8 cellular contexts compared by ENCODE assay signal in the genomic region with DNA sequence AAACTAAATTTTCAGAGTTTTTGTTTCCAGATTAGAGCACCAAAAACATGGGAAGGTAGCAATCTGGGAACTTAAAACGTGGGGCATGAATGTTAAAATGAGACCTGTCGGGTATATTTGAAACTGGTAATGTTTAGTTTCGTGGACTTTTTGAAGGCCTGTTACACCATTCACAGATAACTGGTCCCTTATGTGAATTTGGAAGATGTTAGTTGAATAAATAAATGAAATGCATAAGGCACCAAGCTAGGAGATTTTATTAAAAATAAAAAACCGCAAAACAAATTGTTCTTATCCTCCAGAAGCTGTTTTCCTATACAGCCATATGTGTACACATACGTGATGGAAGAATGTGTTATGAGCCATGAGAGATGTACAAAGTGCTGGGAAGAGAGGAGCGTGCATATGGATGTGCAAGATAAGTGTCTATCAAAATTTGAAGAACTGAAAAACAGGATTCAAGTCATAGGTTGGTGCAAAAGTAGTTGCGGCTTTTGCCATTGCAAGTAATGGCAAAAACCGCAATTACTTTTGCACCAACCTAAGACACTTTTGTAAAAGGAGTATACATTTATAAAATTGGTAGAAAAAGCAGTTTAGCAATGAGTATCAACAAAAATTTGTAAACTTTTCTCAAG. TPM values are rescaled to one million over a fixed set of nuclear protein-coding genes. Genes with fewer than 3 reads are reported as not detected.
DNase-seq lines count a peak whose midpoint lies in the region; TF ChIP-seq lines count a peak whose summit lies in the region.

No MANE protein-coding gene starts in this region.

- no peak for TF ChIP-seq CTCF in Peyer's patch (IDR thresholded peaks at IDR 0.05)
- no peak for TF ChIP-seq CTCF in endodermal cell (conservative IDR thresholded peaks at IDR 0.05)
- no peak for TF ChIP-seq CTCF in osteoblast (IDR thresholded peaks at IDR 0.05; ENCODE audit: extremely low read depth, low read depth, low read length)

- H3K36me3 ChIP-seq in Peyer's patch (no peaks in the 10 kb centered on the region), endodermal cell (ENCODE audit: control insufficient read depth, insufficient read depth, low read length) (no peaks in the 10 kb centered on the region), osteoblast (ENCODE audit: insufficient read depth, low read length) (no peaks in the 10 kb centered on the region)

- no peaks in the 10 kb centered on the region for H3K9me3 Mint-ChIP-seq in endodermal cell

- peak; percentile 4 to 35 for DNase-seq in NOMO-1 (lab: John Stamatoyannopoulos, UW; ENCODE audit: unreplicated experiment in 2 of 2)
- DNase-seq in NOMO-1 treated with dmso at 0.1 percent for 144 hours (lab: John Stamatoyannopoulos, UW; ENCODE audit: unreplicated experiment), result no peak
- no peak for DNase-seq in Peyer's patch
- no peak for DNase-seq in endodermal cell
- DNase-seq in osteoblast (ENCODE audit: insufficient read length, low spot score, missing footprints), result peak; percentile 91
- DNase-seq in RKO (ENCODE audit: low spot score), result no peak
- DNase-seq in T-helper 9 cell, result no peak
- no peak for DNase-seq in 8988T

- no peaks in the 10 kb centered on the region for H3K27me3 Mint-ChIP-seq in endodermal cell (ENCODE audit: insufficient read depth)

- H3K36me3 Mint-ChIP-seq in endodermal cell (ENCODE audit: low read depth), result peaks cover 6% of the 10 kb centered on the region

- peaks cover 10% of the 10 kb centered on the region for H4K20me1 ChIP-seq in osteoblast (ENCODE audit: insufficient read depth, low read length)

- H3K27me3 ChIP-seq in Peyer's patch, result no peaks in the 10 kb centered on the region
- no peaks in the 10 kb centered on the region for H3K27me3 ChIP-seq in endodermal cell (ENCODE audit: control insufficient read depth, insufficient read depth, low read length, poor library complexity, severe bottlenecking)
- H3K27me3 ChIP-seq in osteoblast (ENCODE audit: insufficient read depth, low read length), result no peaks in the 10 kb centered on the region

- TF ChIP-seq POLR2A in Peyer's patch (IDR thresholded peaks at IDR 0.05), result no peak

- H3K4me1 Mint-ChIP-seq in endodermal cell, result peaks cover 15% of the 10 kb centered on the region

- H3K4me3 Mint-ChIP-seq in endodermal cell, result peak overlapping the region; percentile 81

- H3K9ac ChIP-seq in endodermal cell (ENCODE audit: extremely low read depth, low read length, poor library complexity, severe bottlenecking), result peak overlapping the region; percentile 71

- peak overlapping the region; percentile 93 for H2AFZ ChIP-seq in osteoblast (ENCODE audit: low read length)

- H3K4me3 ChIP-seq in Peyer's patch (peak overlapping the region; percentile 73 to 90 (median 85)), endodermal cell (ENCODE audit: low read length) (peak overlapping the region; percentile 92), osteoblast (ENCODE audit: insufficient read depth, low read length) (peak overlapping the region; percentile 89)

- peaks cover 35% of the 10 kb centered on the region for H3K79me2 ChIP-seq in osteoblast (ENCODE audit: insufficient read depth, low read length)

- H3K4me2 ChIP-seq in osteoblast (ENCODE audit: insufficient read depth, low read length), result peak overlapping the region; percentile 96

- H3K4me1 ChIP-seq in Peyer's patch (peaks cover 0 to 34% (median 3%) of the 10 kb centered on the region in 4 donors), endodermal cell (ENCODE audit: control insufficient read depth, insufficient read depth, low read length) (peaks cover 3% of the 10 kb centered on the region), osteoblast (ENCODE audit: insufficient read depth, low read length) (peaks cover 10% of the 10 kb centered on the region)

- no peaks in the 10 kb centered on the region for H3K9me3 ChIP-seq in Peyer's patch
- H3K9me3 ChIP-seq in endodermal cell (ENCODE audit: control insufficient read depth, low read length), result no peaks in the 10 kb centered on the region
- no peaks in the 10 kb centered on the region for H3K9me3 ChIP-seq in osteoblast (ENCODE audit: low read depth, low read length)

- peak overlapping the region; percentile 87 for H3K27ac Mint-ChIP-seq in endodermal cell

- 67 to 78% methylated on average over 4 to 8 of the region's 8 CpGs for WGBS in endodermal cell (ENCODE audit: insufficient coverage in 1 of 2, insufficient read length in 1 of 2), 2 experiments

- H3K27ac ChIP-seq in Peyer's patch (peak overlapping the region; percentile 91 to 99 (median 99)), endodermal cell (ENCODE audit: low read depth, low read length) (peak overlapping the region; percentile 91), osteoblast (ENCODE audit: low read depth, low read length) (peak overlapping the region; percentile 58)

RNA-seq across cellular contexts. Expression of gene MCUR1, which starts 0.7 kb away (rescaled TPM):
- 10 to 100 TPM; 20.6 to 49.4 (median 33.6) TPM for total RNA-seq in Peyer's patch
- total RNA-seq in endodermal cell, result 10 to 100 TPM; 33.8 to 38.6 TPM
- 19.4 TPM for polyA plus RNA-seq in endodermal cell (2013, experiment 1 of 2)
- polyA plus RNA-seq in endodermal cell (2013, experiment 2 of 2), result 30.3 TPM
- total RNA-seq in osteoblast, result 13.6 and 14.8 TPM in 2 replicates

Comparison
In these comparisons a context has a peak if more than half of its experiments do, and no peak if none do; other contexts are left out.
1. DNase-seq: peak in NOMO-1 (2 of 2) and osteoblast (single experiment); none in NOMO-1 treated with dmso at 0.1 percent for 144 hours (single experiment), Peyer's patch (0 of 3), endodermal cell (single experiment), RKO (single experiment), T-helper 9 cell (single experiment) and 8988T (single experiment).
2. Peak in every context shown above with its lines, with median percentiles within 50 percentile points of each other: H3K27ac ChIP-seq and H3K4me3 ChIP-seq.